ENCODE assay signal across 8 cellular contexts in genomic region chr3:125212509-125213372, GRCh38. TPM values are rescaled to one million over a fixed set of nuclear protein-coding genes. Genes with fewer than 3 reads are reported as not detected.
DNase-seq lines count a peak whose midpoint lies in the region; ATAC-seq lines count a peak whose summit lies in the region.

A gene with protein sequence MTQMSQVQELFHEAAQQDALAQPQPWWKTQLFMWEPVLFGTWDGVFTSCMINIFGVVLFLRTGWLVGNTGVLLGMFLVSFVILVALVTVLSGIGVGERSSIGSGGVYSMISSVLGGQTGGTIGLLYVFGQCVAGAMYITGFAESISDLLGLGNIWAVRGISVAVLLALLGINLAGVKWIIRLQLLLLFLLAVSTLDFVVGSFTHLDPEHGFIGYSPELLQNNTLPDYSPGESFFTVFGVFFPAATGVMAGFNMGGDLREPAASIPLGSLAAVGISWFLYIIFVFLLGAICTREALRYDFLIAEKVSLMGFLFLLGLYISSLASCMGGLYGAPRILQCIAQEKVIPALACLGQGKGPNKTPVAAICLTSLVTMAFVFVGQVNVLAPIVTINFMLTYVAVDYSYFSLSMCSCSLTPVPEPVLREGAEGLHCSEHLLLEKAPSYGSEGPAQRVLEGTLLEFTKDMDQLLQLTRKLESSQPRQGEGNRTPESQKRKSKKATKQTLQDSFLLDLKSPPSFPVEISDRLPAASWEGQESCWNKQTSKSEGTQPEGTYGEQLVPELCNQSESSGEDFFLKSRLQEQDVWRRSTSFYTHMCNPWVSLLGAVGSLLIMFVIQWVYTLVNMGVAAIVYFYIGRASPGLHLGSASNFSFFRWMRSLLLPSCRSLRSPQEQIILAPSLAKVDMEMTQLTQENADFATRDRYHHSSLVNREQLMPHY (minus strand): TSS chr3:125212748. CDS start chr3:125211349, 1,399 bp downstream.

- peaks cover 50% of the 10 kb centered on the region for H3K27me3 Mint-ChIP-seq in activated naive CD8-positive, alpha-beta T cell treated with anti-CD3 and anti-CD28 coated beads for 36 hours
- peaks cover 4 to 18% (median 12%) of the 10 kb centered on the region in 3 donors for H3K27me3 Mint-ChIP-seq in immature natural killer cell (ENCODE audit: low read depth in 3 of 3)
- peaks cover 45 to 63% of the 10 kb centered on the region in 2 donors for H3K27me3 Mint-ChIP-seq in stimulated activated naive B cell treated with anti-CD40 and anti-IgM and Interleukin-4, amounts not matched to agents 10 μg/mL and 1 μg/mL and 100 μg/mL, for 72 hours

- peak; percentile 26 to 49 for ATAC-seq in stimulated activated naive B cell treated with anti-CD40 and anti-IgM and Interleukin-4, amounts not matched to agents 10 μg/mL and 1 μg/mL and 100 μg/mL, for 72 hours (replicated peaks)
- ATAC-seq in HG03439 (IDR thresholded peaks at IDR 0.05; ENCODE audit: unreplicated experiment), result no peak

- H3K27ac Mint-ChIP-seq in activated naive CD8-positive, alpha-beta T cell treated with anti-CD3 and anti-CD28 coated beads for 36 hours, result no peak within 1 kb of the TSS
- H3K27ac Mint-ChIP-seq in immature natural killer cell, result no peak within 1 kb of the TSS
- no peak within 1 kb of the TSS for H3K27ac Mint-ChIP-seq in stimulated activated naive B cell treated with anti-CD40 and anti-IgM and Interleukin-4, amounts not matched to agents 10 μg/mL and 1 μg/mL and 100 μg/mL, for 72 hours

- H3K4me1 Mint-ChIP-seq in activated naive CD8-positive, alpha-beta T cell treated with anti-CD3 and anti-CD28 coated beads for 36 hours, result peaks cover 14% of the 10 kb centered on the region
- peaks cover 20 to 22% of the 10 kb centered on the region in 2 donors for H3K4me1 Mint-ChIP-seq in immature natural killer cell
- peaks cover 6 to 12% of the 10 kb centered on the region in 2 donors for H3K4me1 Mint-ChIP-seq in stimulated activated naive B cell treated with anti-CD40 and anti-IgM and Interleukin-4, amounts not matched to agents 10 μg/mL and 1 μg/mL and 100 μg/mL, for 72 hours

- DNase-seq in NCI-H2227 (lab: John Stamatoyannopoulos, UW; ENCODE audit: unreplicated experiment), result peak; percentile 3
- no peak for DNase-seq in NCI-H2227 treated with DMSO at 0.1 percent for 48 hours (lab: John Stamatoyannopoulos, UW)
- peak; percentile 31 for DNase-seq in activated naive CD8-positive, alpha-beta T cell treated with anti-CD3 and anti-CD28 coated beads for 36 hours
- DNase-seq in immature natural killer cell, result no peak
- DNase-seq in stimulated activated naive B cell treated with anti-CD40 and anti-IgM and Interleukin-4, amounts not matched to agents 10 μg/mL and 1 μg/mL and 100 μg/mL, for 72 hours, result no peak
- no peak for DNase-seq in SIG-M5 treated with dmso at 0.1 percent for 504 hours (lab: John Stamatoyannopoulos, UW; ENCODE audit: unreplicated experiment)
- no peak for DNase-seq in occipital lobe (lab: John Stamatoyannopoulos, UW)

- no peaks in the 10 kb centered on the region for H3K36me3 Mint-ChIP-seq in activated naive CD8-positive, alpha-beta T cell treated with anti-CD3 and anti-CD28 coated beads for 36 hours
- H3K36me3 Mint-ChIP-seq in immature natural killer cell, result no peaks in the 10 kb centered on the region
- no peaks in the 10 kb centered on the region for H3K36me3 Mint-ChIP-seq in stimulated activated naive B cell treated with anti-CD40 and anti-IgM and Interleukin-4, amounts not matched to agents 10 μg/mL and 1 μg/mL and 100 μg/mL, for 72 hours

- no peaks in the 10 kb centered on the region for H3K9me3 Mint-ChIP-seq in activated naive CD8-positive, alpha-beta T cell treated with anti-CD3 and anti-CD28 coated beads for 36 hours
- no peaks in the 10 kb centered on the region for H3K9me3 Mint-ChIP-seq in immature natural killer cell
- H3K9me3 Mint-ChIP-seq in stimulated activated naive B cell treated with anti-CD40 and anti-IgM and Interleukin-4, amounts not matched to agents 10 μg/mL and 1 μg/mL and 100 μg/mL, for 72 hours, result no peaks in the 10 kb centered on the region

- H3K4me3 Mint-ChIP-seq in activated naive CD8-positive, alpha-beta T cell treated with anti-CD3 and anti-CD28 coated beads for 36 hours, result peak within 1 kb of the TSS; percentile 60
- peak within 1 kb of the TSS in 3 of 5 donors; percentile 42 to 65 (median 46) for H3K4me3 Mint-ChIP-seq in immature natural killer cell
- H3K4me3 Mint-ChIP-seq in stimulated activated naive B cell treated with anti-CD40 and anti-IgM and Interleukin-4, amounts not matched to agents 10 μg/mL and 1 μg/mL and 100 μg/mL, for 72 hours, result peak within 1 kb of the TSS; percentile 43 to 70

RNA-seq across cellular contexts. Expression of the gene that starts here (rescaled TPM):
- 1 to 10 TPM; 1.8 to 1.9 TPM for total RNA-seq in activated naive CD8-positive, alpha-beta T cell treated with anti-CD3 and anti-CD28 coated beads for 36 hours
- polyA plus RNA-seq in immature natural killer cell, result 1 to 10 TPM in 1 of 3 donors, under 1 TPM in 1, not detected in 1; 0.43 to 2.8 TPM
- total RNA-seq in occipital lobe, result 2.7 TPM

Comparison
In these comparisons a context has a peak if more than half of its experiments do, and no peak if none do; other contexts are left out.
1. DNase-seq: peak in NCI-H2227 (single experiment) and activated naive CD8-positive, alpha-beta T cell treated with anti-CD3 and anti-CD28 coated beads for 36 hours (single experiment); none in NCI-H2227 treated with DMSO at 0.1 percent for 48 hours (single experiment), immature natural killer cell (0 of 3), stimulated activated naive B cell treated with anti-CD40 and anti-IgM and Interleukin-4, amounts not matched to agents 10 μg/mL and 1 μg/mL and 100 μg/mL, for 72 hours (single experiment), SIG-M5 treated with dmso at 0.1 percent for 504 hours (single experiment) and occipital lobe (single experiment).
2. Peak in every context shown above with its lines, with median percentiles within 50 percentile points of each other: H3K4me3 Mint-ChIP-seq.